ENCODE assay signal across 1 cellular context in genomic region chr16:8868272-8869211, GRCh38.
TF ChIP-seq lines count a peak whose summit lies in the region.

Gene CARHSP1 (minus strand): TSS chr16:8869006. CDS start chr16:8859328, 9,678 bp downstream.

TF ChIP-seq in HepG2, 621 proteins besides CTCF, POLR2A, EP300 and RAD21 (continued from another document and continues in another):
- no peak; the same call in none of the 2 replicates for TF ChIP-seq ZNF646 (CRISPR knock-in tag; IDR thresholded peaks at IDR 0.05)
- peak; percentile 90 for TF ChIP-seq HBP1 (CRISPR knock-in tag; IDR thresholded peaks at IDR 0.05; ENCODE audit: low read depth)
- TF ChIP-seq ZNF788 (CRISPR knock-in tag; IDR thresholded peaks at IDR 0.05; ENCODE audit: borderline replicate concordance), result peak; percentile 84
- no peak for TF ChIP-seq KDM3A (CRISPR knock-in tag; IDR thresholded peaks at IDR 0.05; ENCODE audit: low read depth)
- TF ChIP-seq ZBTB40 (IDR thresholded peaks at IDR 0.05), result no peak
- peak; percentile 65 for TF ChIP-seq ZBTB40 (CRISPR knock-in tag; IDR thresholded peaks at IDR 0.05)
- no peak for TF ChIP-seq NCOA1 (CRISPR knock-in tag; IDR thresholded peaks at IDR 0.05)
- no peak for TF ChIP-seq MNT (IDR thresholded peaks at IDR 0.05)
- no peak for TF ChIP-seq FUBP1 (CRISPR knock-in tag; IDR thresholded peaks at IDR 0.05; ENCODE audit: borderline replicate concordance)
- no peak for TF ChIP-seq ZNF468 (CRISPR knock-in tag; IDR thresholded peaks at IDR 0.05)
- no peak for TF ChIP-seq MTF1 (CRISPR knock-in tag; IDR thresholded peaks at IDR 0.05)
- TF ChIP-seq HINFP (CRISPR knock-in tag; IDR thresholded peaks at IDR 0.05; ENCODE audit: low read depth), result peak; percentile 46; the same call in 1 of the 2 replicates
- no peak; the same call in 1 of the 2 replicates for TF ChIP-seq ZNF232 (CRISPR knock-in tag; IDR thresholded peaks at IDR 0.05; ENCODE audit: borderline replicate concordance)
- TF ChIP-seq ATF7-NPFF (CRISPR knock-in tag; IDR thresholded peaks at IDR 0.05; ENCODE audit: low read depth), result peak; percentile 78
- no peak for TF ChIP-seq PHF5A (CRISPR knock-in tag; IDR thresholded peaks at IDR 0.05; ENCODE audit: low read depth, unreplicated experiment)
- no peak for TF ChIP-seq CERS6 (CRISPR knock-in tag; IDR thresholded peaks at IDR 0.05)
- peak; percentile 93 for TF ChIP-seq MAZ (IDR thresholded peaks at IDR 0.05; ENCODE audit: borderline replicate concordance, low read depth, low read length)
- TF ChIP-seq MAZ (CRISPR knock-in tag; IDR thresholded peaks at IDR 0.05; ENCODE audit: low read depth), result peak; percentile 82
- no peak for TF ChIP-seq GATAD2A (CRISPR knock-in tag; IDR thresholded peaks at IDR 0.05)
- no peak for TF ChIP-seq ZNF34 (CRISPR knock-in tag; IDR thresholded peaks at IDR 0.05; ENCODE audit: borderline replicate concordance)
- no peak for TF ChIP-seq CBX2 (IDR thresholded peaks at IDR 0.05; ENCODE audit: low read depth, low read length)
- TF ChIP-seq CBX2 (CRISPR knock-in tag; IDR thresholded peaks at IDR 0.05; ENCODE audit: low read depth), result no peak
- TF ChIP-seq ZNF776 (CRISPR knock-in tag; IDR thresholded peaks at IDR 0.05), result no peak; the same call in 1 of the 2 replicates
- peak; percentile 32 for TF ChIP-seq PATZ1 (CRISPR knock-in tag; IDR thresholded peaks at IDR 0.05)
- TF ChIP-seq JARID2 (CRISPR knock-in tag; IDR thresholded peaks at IDR 0.05; ENCODE audit: insufficient replicate concordance), result no peak
- no peak for TF ChIP-seq ZNF598 (CRISPR knock-in tag; IDR thresholded peaks at IDR 0.05; ENCODE audit: borderline replicate concordance)
- TF ChIP-seq SNAI1 (CRISPR knock-in tag; IDR thresholded peaks at IDR 0.05; ENCODE audit: borderline replicate concordance), result no peak; the same call in 1 of the 2 replicates
- TF ChIP-seq HIVEP1 (CRISPR knock-in tag; IDR thresholded peaks at IDR 0.05), result peak; percentile 71; the same call in 1 of the 2 replicates
- peak; percentile 63; the same call in 1 of the 2 replicates for TF ChIP-seq ZNF431 (CRISPR knock-in tag; IDR thresholded peaks at IDR 0.05; ENCODE audit: borderline replicate concordance, low read depth)
